In genomic region chr6:30625511-30625910, GRCh38 we compare ENCODE assay signal across 23 cellular contexts. TPM values are rescaled to one million over a fixed set of nuclear protein-coding genes. Genes with fewer than 3 reads are reported as not detected.
A peak's percentile ranks its signal among the peaks of the same experiment; 100 is the strongest.
DNase-seq lines count a peak whose midpoint lies in the region; ATAC-seq and TF ChIP-seq lines count a peak whose summit lies in the region.
"Had no signal": no experiment of that assay in that cellular context is flagged by ENCODE, and none has a peak within 500 bp of the region (broad histone marks: within the 10 kb centered on the region; RNA-seq: fewer than 3 reads in every experiment).

No MANE protein-coding gene starts in this region.

- no peaks in the 10 kb centered on the region for H3K27me3 ChIP-seq in SJCRH30
- no peaks in the 10 kb centered on the region for H3K27me3 ChIP-seq in gastrocnemius medialis
- H3K27me3 ChIP-seq: BLaER1, heart left ventricle had no signal

- peak overlapping the region; percentile 98 for H3K4me3 Mint-ChIP-seq in T-helper 2 cell treated with Interferon-gamma antibody and Interleukin-4, amounts not matched to agents 5 μg/mL and 100 μg/mL, for 36 hours
- H3K4me3 Mint-ChIP-seq in glutamatergic neuron (ENCODE audit: unreplicated experiment): peak overlapping the region; percentile 86

- H3K27ac Mint-ChIP-seq in T-helper 2 cell treated with Interferon-gamma antibody and Interleukin-4, amounts not matched to agents 5 μg/mL and 100 μg/mL, for 36 hours: peak overlapping the region; percentile 99
- H3K27ac Mint-ChIP-seq in glutamatergic neuron (ENCODE audit: unreplicated experiment): peak overlapping the region; percentile 10

- H3K27ac ChIP-seq in SJCRH30 (peak overlapping the region; percentile 96; the same call in 1 of the 2 replicates), gastrocnemius medialis (peak overlapping the region in 3 of 4 donors; percentile 84 to 96 (median 91))

- peaks cover 10% of the 10 kb centered on the region for H3K4me1 ChIP-seq in SJCRH30
- H3K4me1 ChIP-seq in gastrocnemius medialis: peaks cover 4 to 5% of the 10 kb centered on the region in 2 donors

- H3K27me3 Mint-ChIP-seq in T-helper 2 cell treated with Interferon-gamma antibody and Interleukin-4, amounts not matched to agents 5 μg/mL and 100 μg/mL, for 36 hours (ENCODE audit: low read depth): no peaks in the 10 kb centered on the region
- H3K27me3 Mint-ChIP-seq in glutamatergic neuron (ENCODE audit: unreplicated experiment): peaks cover 7% of the 10 kb centered on the region

- peaks cover 30% of the 10 kb centered on the region for H3K36me3 ChIP-seq in SJCRH30
- H3K36me3 ChIP-seq in gastrocnemius medialis: peaks cover 0 to 64% of the 10 kb centered on the region in 2 donors

- peaks cover 45% of the 10 kb centered on the region for H3K36me3 Mint-ChIP-seq in T-helper 2 cell treated with Interferon-gamma antibody and Interleukin-4, amounts not matched to agents 5 μg/mL and 100 μg/mL, for 36 hours (ENCODE audit: low read depth)
- H3K36me3 Mint-ChIP-seq in glutamatergic neuron (ENCODE audit: unreplicated experiment): peaks cover 4% of the 10 kb centered on the region

- no peak for DNase-seq in T-helper 2 cell treated with Interferon-gamma antibody and Interleukin-4, amounts not matched to agents 5 μg/mL and 100 μg/mL, for 36 hours (ENCODE audit: low spot score)
- DNase-seq in T-helper 2 cell (no peak), SJCRH30 (no peak), glutamatergic neuron (no peak), gastrocnemius medialis (no peak), NCI-H1930 (lab: John Stamatoyannopoulos, UW) (no peak), NOMO-1 treated with DMSO at 0.1 percent for 48 hours (lab: John Stamatoyannopoulos, UW; ENCODE audit: unreplicated experiment) (no peak), ACHN (no peak)
- DNase-seq: activated CD4-positive, alpha-beta T cell treated with anti-CD3 and anti-CD28 coated beads for 4 hours; activated T-cell treated with anti-CD3 and anti-CD28 coated beads for 4 hours; caudate nucleus; DMS79; effector CD8-positive, alpha-beta T cell; heart left ventricle; HFFc6; NCI-H2107; NCI-H526; SHP77 treated with DMSO at 0.1 percent for 48 hours; T1000 had no signal

- H3K4me3 ChIP-seq in SJCRH30 (no peak overlapping the region), gastrocnemius medialis (no peak overlapping the region)
- H3K4me3 ChIP-seq: K562, lung had no signal

- H3K9me3 ChIP-seq in SJCRH30 (replicated peaks) (no peaks in the 10 kb centered on the region), gastrocnemius medialis (no peaks in the 10 kb centered on the region)
- H3K9me3 ChIP-seq: BLaER1, heart left ventricle, thoracic aorta had no signal

- no peaks in the 10 kb centered on the region for H3K9me3 Mint-ChIP-seq in T-helper 2 cell treated with Interferon-gamma antibody and Interleukin-4, amounts not matched to agents 5 μg/mL and 100 μg/mL, for 36 hours
- peaks cover 9% of the 10 kb centered on the region for H3K9me3 Mint-ChIP-seq in glutamatergic neuron (ENCODE audit: unreplicated experiment)
- H3K9me3 Mint-ChIP-seq: HFFc6 had no signal

- peaks cover 22% of the 10 kb centered on the region for H3K4me1 Mint-ChIP-seq in T-helper 2 cell treated with Interferon-gamma antibody and Interleukin-4, amounts not matched to agents 5 μg/mL and 100 μg/mL, for 36 hours (ENCODE audit: low read depth)
- H3K4me1 Mint-ChIP-seq in glutamatergic neuron (ENCODE audit: low read depth, unreplicated experiment): peaks cover 19% of the 10 kb centered on the region

- no peak for ATAC-seq in gastrocnemius medialis

- no peak for TF ChIP-seq POLR2A in gastrocnemius medialis (IDR thresholded peaks at IDR 0.05)

- intact Hi-C loops in gastrocnemius medialis (cut with DNase I; ENCODE audit: low total_unique reads): no loop called here

- TF ChIP-seq CTCF in glutamatergic neuron (IDR thresholded peaks at IDR 0.05; ENCODE audit: partially characterized antibody, unreplicated experiment): no peak
- no peak for TF ChIP-seq CTCF in gastrocnemius medialis (IDR thresholded peaks at IDR 0.05 in 4 of 5, conservative IDR thresholded peaks at IDR 0.05 in 1 of 5)

- in situ Hi-C loops in gastrocnemius medialis (cut with MboI; ENCODE audit: low sequenced_read_pairs in 4 of 4): no loop called here
- in situ Hi-C loops in ACHN (cut with HindIII; ENCODE audit: low pct_ligation_motif_present, low pct_unique_long_range_greater_than_20kb, low sequenced_read_pairs): no loop called here

RNA-seq across cellular contexts. Expression of gene ATAT1, which starts 1.2 kb away (rescaled TPM):
- total RNA-seq in SJCRH30 (2014; rRNA removed; shearing (Covaris generic)): 11.4 and 13.0 TPM in 2 replicates
- total RNA-seq in glutamatergic neuron (ENCODE audit: unreplicated experiment) (131 TPM), gastrocnemius medialis (1 to 10 TPM in 2 of 4 donors, under 1 TPM in 2; 0.73 to 7.8 (median 1.7) TPM)

RNA-seq across cellular contexts. Expression of gene MRPS18B, which starts 7.9 kb away (rescaled TPM):
- 48.8 and 51.6 TPM in 2 replicates for total RNA-seq in SJCRH30 (2014; rRNA removed; shearing (Covaris generic))
- total RNA-seq in glutamatergic neuron (ENCODE audit: unreplicated experiment): 40.0 TPM
- total RNA-seq in gastrocnemius medialis: 100 to 1,000 TPM; 155 to 211 (median 167) TPM

RNA-seq across cellular contexts. Expression of gene PPP1R10, which starts 8.5 kb away (rescaled TPM):
- 93.7 and 120 TPM in 2 replicates for total RNA-seq in SJCRH30 (2014; rRNA removed; shearing (Covaris generic))
- total RNA-seq in glutamatergic neuron (ENCODE audit: unreplicated experiment) (99.7 TPM), gastrocnemius medialis (10 to 100 TPM; 24.1 to 31.5 (median 27.0) TPM)

RNA-seq across cellular contexts. Expression of gene C6orf136, which starts 21.4 kb away (rescaled TPM):
- total RNA-seq in SJCRH30 (2014; rRNA removed; shearing (Covaris generic)): 9.1 and 10.0 TPM in 2 replicates
- total RNA-seq in glutamatergic neuron (ENCODE audit: unreplicated experiment) (13.7 TPM), gastrocnemius medialis (10 to 100 TPM; 11.2 to 24.9 (median 19.8) TPM)

RNA-seq across cellular contexts. Expression of gene DHX16, which starts 47.3 kb away (rescaled TPM):
- 26.5 and 29.0 TPM in 2 replicates for total RNA-seq in SJCRH30 (2014; rRNA removed; shearing (Covaris generic))
- total RNA-seq in glutamatergic neuron (ENCODE audit: unreplicated experiment): 26.9 TPM
- 10 to 100 TPM; 39.1 to 74.8 (median 49.4) TPM for total RNA-seq in gastrocnemius medialis
